26 cellular contexts compared by ENCODE assay signal in the genomic region with DNA sequence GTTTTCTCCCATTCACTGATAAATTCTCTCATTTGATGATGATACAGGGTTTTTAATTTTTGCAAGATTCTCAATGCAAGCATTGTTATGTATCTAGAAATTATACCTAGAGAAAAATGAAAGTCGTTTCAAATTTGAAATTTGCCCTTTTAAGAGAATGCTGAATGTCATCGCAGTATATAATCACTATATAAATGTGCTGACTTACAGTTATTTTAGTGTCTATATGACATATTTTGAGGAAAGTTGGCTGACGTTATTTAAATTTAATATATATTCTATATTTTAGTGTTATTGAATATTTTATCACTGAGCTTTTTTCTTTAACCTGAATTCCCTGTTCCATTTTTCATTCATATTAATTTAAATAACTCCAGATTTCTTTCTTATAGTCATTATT.
"Had no signal": no experiment of that assay in that cellular context is flagged by ENCODE, and none has a peak within 500 bp of the region (broad histone marks: within the 10 kb centered on the region; RNA-seq: fewer than 3 reads in every experiment).

No MANE protein-coding gene starts in this region.

- ATAC-seq: effector memory CD8-positive, alpha-beta T cell; esophagus mucosa; foreskin keratinocyte; heart right ventricle; left cardiac atrium; left lung; left ventricle myocardium superior; lower lobe of right lung; mucosa of descending colon had no signal

- H3K4me3 ChIP-seq: colonic mucosa, heart right ventricle, left lung, lower lobe of right lung, mucosa of descending colon had no signal

- H3K4me3 Mint-ChIP-seq: dendritic cell treated with granulocyte-macrophage colony-stimulating factor and Interleukin-4, amounts not matched to agents 40 ng/mL and 50 ng/mL, for 4 days; effector memory CD8-positive, alpha-beta T cell; endodermal cell; mesothelial cell of epicardium; naive B cell had no signal

- H3K27me3 ChIP-seq: colonic mucosa, foreskin keratinocyte, heart right ventricle, left lung had no signal

- DNase-seq: colonic mucosa; cortex of kidney; effector CD8-positive, alpha-beta T cell; effector memory CD8-positive, alpha-beta T cell; endodermal cell; erythroblast; foreskin keratinocyte; glutamatergic neuron; head of caudate nucleus; heart right ventricle; hippocampal formation; left cardiac atrium; left lung; left ventricle myocardium superior; lower lobe of right lung; mesenchymal stem cell; mucosa of descending colon; naive B cell had no signal

- H3K27ac Mint-ChIP-seq: dendritic cell treated with granulocyte-macrophage colony-stimulating factor and Interleukin-4, amounts not matched to agents 40 ng/mL and 50 ng/mL, for 4 days; effector memory CD8-positive, alpha-beta T cell; endodermal cell; mesothelial cell of epicardium had no signal

- H3K36me3 ChIP-seq: colonic mucosa, lower lobe of right lung had no signal

- H3K27me3 Mint-ChIP-seq: dendritic cell treated with granulocyte-macrophage colony-stimulating factor and Interleukin-4, amounts not matched to agents 40 ng/mL and 50 ng/mL, for 4 days; effector memory CD8-positive, alpha-beta T cell; naive B cell had no signal

- FAIRE-seq: endometrium, frontal cortex, islet of Langerhans, keratinocyte had no signal

- H3K9me3 ChIP-seq: colonic mucosa, heart right ventricle, left lung, lower lobe of right lung, mucosa of descending colon had no signal

- H3K4me1 ChIP-seq: colonic mucosa, foreskin keratinocyte, heart right ventricle, left lung, lower lobe of right lung had no signal

- H3K27ac ChIP-seq: colonic mucosa, epithelial cell of prostate, foreskin keratinocyte, heart right ventricle, left lung, lower lobe of right lung had no signal

- H3K4me1 Mint-ChIP-seq: mesothelial cell of epicardium, naive B cell had no signal
